In genomic region chrX:136691028-136691809, GRCh38 we compare ENCODE assay signal across 13 cellular contexts. TPM values are rescaled to one million over a fixed set of nuclear protein-coding genes. Genes with fewer than 3 reads are reported as not detected.
A peak's percentile ranks its signal among the peaks of the same experiment; 100 is the strongest.
DNase-seq lines count a peak whose midpoint lies in the region; ATAC-seq and TF ChIP-seq lines count a peak whose summit lies in the region.
"Had no signal": no experiment of that assay in that cellular context is flagged by ENCODE, and none has a peak within 500 bp of the region (broad histone marks: within the 10 kb centered on the region; RNA-seq: fewer than 3 reads in every experiment).

No MANE protein-coding gene starts in this region.

- H3K4me3 ChIP-seq in DND-41 (ENCODE audit: low read depth in 1 of 2, low read length in 2 of 2) (no peak overlapping the region), uterus (no peak overlapping the region)
- H3K4me3 ChIP-seq: colonic mucosa had no signal

- peak overlapping the region; percentile 40 for H3K27ac ChIP-seq in DND-41 (ENCODE audit: low read length)
- H3K27ac ChIP-seq in uterus: no peak overlapping the region
- H3K27ac ChIP-seq: colonic mucosa had no signal

- H3K9ac ChIP-seq in DND-41 (ENCODE audit: low read depth, low read length): no peak overlapping the region

- no peaks in the 10 kb centered on the region for H3K79me2 ChIP-seq in DND-41 (ENCODE audit: insufficient read depth, low read length)

- DNase-seq in DND-41 (no peak), iris pigment epithelial cell (ENCODE audit: low read depth) (peak; percentile 35), uterus (no peak), GOT3 (lab: John Stamatoyannopoulos, UW) (no peak)
- DNase-seq: activated CD8-positive, alpha-beta memory T cell treated with anti-CD3 and anti-CD28 coated beads, Interleukin-2, amount 50 U/mL, for 4 hours; Calu3; colonic mucosa had no signal

- H3K9me3 Mint-ChIP-seq in T-helper 1 cell treated with Interleukin-12 subunit alpha and Interleukin-12 subunit beta and Interleukin-4 antibody, amounts not matched to agents 30 μg/mL and 1 μg/mL, for 36 hours: no peaks in the 10 kb centered on the region

- no peak for TF ChIP-seq POLR2A in uterus (IDR thresholded peaks at IDR 0.05)

- H3K9me3 ChIP-seq in DND-41 (ENCODE audit: insufficient read depth, low read length, severe bottlenecking) (no peaks in the 10 kb centered on the region), uterus (no peaks in the 10 kb centered on the region)
- H3K9me3 ChIP-seq: colonic mucosa had no signal

- H3K27me3 ChIP-seq in DND-41 (ENCODE audit: insufficient read depth, low read length, poor library complexity): no peaks in the 10 kb centered on the region
- peaks cover 0 to 5% of the 10 kb centered on the region in 2 donors for H3K27me3 ChIP-seq in uterus
- H3K27me3 ChIP-seq: colonic mucosa had no signal

- intact Hi-C loops in uterus (cut with DNase I; ENCODE audit: low total_unique reads): no loop called here

- no peak for TF ChIP-seq CTCF in DND-41 (IDR thresholded peaks at IDR 0.05; ENCODE audit: borderline replicate concordance, extremely low read depth, low read length, poor library complexity, severe bottlenecking)
- TF ChIP-seq CTCF in uterus (IDR thresholded peaks at IDR 0.05): no peak

- H3K36me3 Mint-ChIP-seq in T-helper 1 cell treated with Interleukin-12 subunit alpha and Interleukin-12 subunit beta and Interleukin-4 antibody, amounts not matched to agents 30 μg/mL and 1 μg/mL, for 36 hours (ENCODE audit: low read depth): peaks cover 28% of the 10 kb centered on the region

- no peak overlapping the region for H2AFZ ChIP-seq in DND-41 (ENCODE audit: low read depth, low read length)

- no peaks in the 10 kb centered on the region for H4K20me1 ChIP-seq in DND-41 (ENCODE audit: insufficient read depth, low read length)

- ATAC-seq in DND-41 (ENCODE audit: insufficient read depth, low read depth): no peak
- ATAC-seq in GM21619 (IDR thresholded peaks at IDR 0.05; ENCODE audit: unreplicated experiment): peak; percentile 41
- no peak for ATAC-seq in HG03469 (IDR thresholded peaks at IDR 0.05; ENCODE audit: unreplicated experiment)
- ATAC-seq in HG03196 (IDR thresholded peaks at IDR 0.05; ENCODE audit: unreplicated experiment): no peak
- ATAC-seq: HCT116, SK-N-SH treated with all-trans-retinoic acid at 6 μM for 48 hours had no signal

- H3K4me1 Mint-ChIP-seq in T-helper 1 cell treated with Interleukin-12 subunit alpha and Interleukin-12 subunit beta and Interleukin-4 antibody, amounts not matched to agents 30 μg/mL and 1 μg/mL, for 36 hours (ENCODE audit: low read depth): peaks cover 65% of the 10 kb centered on the region

- H3K4me2 ChIP-seq in DND-41 (ENCODE audit: insufficient read depth, low read length): no peak overlapping the region

- H3K4me3 Mint-ChIP-seq in T-helper 1 cell treated with Interleukin-12 subunit alpha and Interleukin-12 subunit beta and Interleukin-4 antibody, amounts not matched to agents 30 μg/mL and 1 μg/mL, for 36 hours: peak overlapping the region; percentile 46

- H3K27me3 Mint-ChIP-seq in T-helper 1 cell treated with Interleukin-12 subunit alpha and Interleukin-12 subunit beta and Interleukin-4 antibody, amounts not matched to agents 30 μg/mL and 1 μg/mL, for 36 hours (ENCODE audit: low read depth): no peaks in the 10 kb centered on the region

- H3K4me1 ChIP-seq in DND-41 (ENCODE audit: insufficient read depth, low read length): peaks cover 26% of the 10 kb centered on the region
- no peaks in the 10 kb centered on the region for H3K4me1 ChIP-seq in uterus
- H3K4me1 ChIP-seq: colonic mucosa had no signal

- peaks cover 46% of the 10 kb centered on the region for H3K36me3 ChIP-seq in DND-41 (ENCODE audit: insufficient read depth, low read length)
- no peaks in the 10 kb centered on the region for H3K36me3 ChIP-seq in uterus
- H3K36me3 ChIP-seq: colonic mucosa had no signal

- peak overlapping the region; percentile 69 for H3K27ac Mint-ChIP-seq in T-helper 1 cell treated with Interleukin-12 subunit alpha and Interleukin-12 subunit beta and Interleukin-4 antibody, amounts not matched to agents 30 μg/mL and 1 μg/mL, for 36 hours

RNA-seq across cellular contexts. Expression of gene CD40LG, which starts 43.3 kb away (rescaled TPM):
- under 1 TPM in 1 of 4 donors, not detected in 3; 0.21 TPM for total RNA-seq in uterus
- total RNA-seq: Calu3 had no signal
